ENCODE assay signal across 1 cellular context in the genomic region with DNA sequence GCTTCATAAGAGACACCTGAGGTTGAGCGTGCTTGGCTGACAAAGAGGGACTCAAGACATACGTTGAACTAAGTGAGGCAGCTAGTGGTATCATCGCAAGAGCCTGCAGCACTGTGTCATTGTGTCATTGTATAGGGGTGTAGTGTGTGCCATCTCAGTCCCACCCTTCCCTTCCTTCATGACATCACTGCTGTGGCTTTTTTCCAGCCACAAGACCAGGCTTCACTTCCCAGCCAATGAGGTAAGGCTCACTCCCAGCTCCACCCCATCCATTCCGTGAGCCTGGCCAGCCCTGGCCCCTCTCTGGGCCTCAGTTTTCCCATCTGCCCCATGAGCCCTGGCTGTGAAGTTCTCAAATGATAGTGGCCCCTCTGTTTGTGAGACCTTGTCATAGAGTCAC.
TF ChIP-seq lines count a peak whose summit lies in the region.

No MANE protein-coding gene starts in this region.

TF ChIP-seq in GM23338, 12 proteins besides CTCF, POLR2A, EP300 and RAD21 (continued from another document):
- TF ChIP-seq CREB1 (CRISPR knock-in tag; IDR thresholded peaks at IDR 0.05; ENCODE audit: low read depth) (no peak), STAT1 (IDR thresholded peaks at IDR 0.05; ENCODE audit: unreplicated experiment) (no peak), ZNF114 (CRISPR knock-in tag; IDR thresholded peaks at IDR 0.05) (no peak), JUNB (IDR thresholded peaks at IDR 0.05; ENCODE audit: unreplicated experiment) (no peak), ZNF331 (CRISPR knock-in tag; IDR thresholded peaks at IDR 0.05; ENCODE audit: low read depth) (no peak), POLR2AphosphoS5 (IDR thresholded peaks at IDR 0.05; ENCODE audit: low read depth) (no peak), EZH2phosphoT487 (IDR thresholded peaks at IDR 0.05; ENCODE audit: unreplicated experiment) (no peak), NANOG (IDR thresholded peaks at IDR 0.05; ENCODE audit: borderline replicate concordance) (no peak), EZH2 (IDR thresholded peaks at IDR 0.05; ENCODE audit: low read depth, unreplicated experiment) (no peak)
- TF ChIP-seq, protein P1, sequence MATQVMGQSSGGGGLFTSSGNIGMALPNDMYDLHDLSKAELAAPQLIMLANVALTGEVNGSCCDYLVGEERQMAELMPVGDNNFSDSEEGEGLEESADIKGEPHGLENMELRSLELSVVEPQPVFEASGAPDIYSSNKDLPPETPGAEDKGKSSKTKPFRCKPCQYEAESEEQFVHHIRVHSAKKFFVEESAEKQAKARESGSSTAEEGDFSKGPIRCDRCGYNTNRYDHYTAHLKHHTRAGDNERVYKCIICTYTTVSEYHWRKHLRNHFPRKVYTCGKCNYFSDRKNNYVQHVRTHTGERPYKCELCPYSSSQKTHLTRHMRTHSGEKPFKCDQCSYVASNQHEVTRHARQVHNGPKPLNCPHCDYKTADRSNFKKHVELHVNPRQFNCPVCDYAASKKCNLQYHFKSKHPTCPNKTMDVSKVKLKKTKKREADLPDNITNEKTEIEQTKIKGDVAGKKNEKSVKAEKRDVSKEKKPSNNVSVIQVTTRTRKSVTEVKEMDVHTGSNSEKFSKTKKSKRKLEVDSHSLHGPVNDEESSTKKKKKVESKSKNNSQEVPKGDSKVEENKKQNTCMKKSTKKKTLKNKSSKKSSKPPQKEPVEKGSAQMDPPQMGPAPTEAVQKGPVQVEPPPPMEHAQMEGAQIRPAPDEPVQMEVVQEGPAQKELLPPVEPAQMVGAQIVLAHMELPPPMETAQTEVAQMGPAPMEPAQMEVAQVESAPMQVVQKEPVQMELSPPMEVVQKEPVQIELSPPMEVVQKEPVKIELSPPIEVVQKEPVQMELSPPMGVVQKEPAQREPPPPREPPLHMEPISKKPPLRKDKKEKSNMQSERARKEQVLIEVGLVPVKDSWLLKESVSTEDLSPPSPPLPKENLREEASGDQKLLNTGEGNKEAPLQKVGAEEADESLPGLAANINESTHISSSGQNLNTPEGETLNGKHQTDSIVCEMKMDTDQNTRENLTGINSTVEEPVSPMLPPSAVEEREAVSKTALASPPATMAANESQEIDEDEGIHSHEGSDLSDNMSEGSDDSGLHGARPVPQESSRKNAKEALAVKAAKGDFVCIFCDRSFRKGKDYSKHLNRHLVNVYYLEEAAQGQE (IDR thresholded peaks at IDR 0.05; ENCODE audit: unreplicated experiment): no peak
